ENCODE assay signal across 17 cellular contexts in the genomic region with DNA sequence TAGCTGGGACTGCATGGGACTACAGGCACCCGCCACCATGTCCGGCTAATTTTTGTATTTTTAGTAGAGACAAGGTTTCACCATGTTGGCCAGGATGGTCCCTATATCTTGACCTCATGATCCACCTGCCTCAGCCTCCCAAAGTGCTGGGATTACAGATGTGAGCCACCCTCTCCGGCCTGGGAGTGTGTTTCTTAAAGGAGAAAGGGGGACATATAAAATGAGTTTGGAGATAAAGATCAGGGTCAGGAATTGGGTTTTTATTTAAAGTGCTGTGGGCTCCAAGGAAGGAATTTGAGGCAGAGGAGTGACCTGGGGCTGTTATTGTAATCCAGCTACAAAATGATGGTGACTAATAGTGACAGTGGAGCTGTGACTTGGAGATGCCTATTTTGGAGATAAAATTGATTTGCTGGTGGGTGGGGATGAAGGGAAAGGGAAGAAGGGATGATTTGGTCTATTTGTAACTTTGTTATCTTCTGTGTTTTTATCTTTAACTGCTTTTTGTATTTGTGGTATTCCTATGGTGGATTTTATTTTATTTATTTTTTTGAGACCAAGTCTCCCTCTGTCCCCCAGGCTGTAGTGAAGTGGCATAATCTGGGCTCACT. TPM values are rescaled to one million over a fixed set of nuclear protein-coding genes. Genes with fewer than 3 reads are reported as not detected.
A peak's percentile ranks its signal among the peaks of the same experiment; 100 is the strongest.
DNase-seq lines count a peak whose midpoint lies in the region; ATAC-seq and TF ChIP-seq lines count a peak whose summit lies in the region.
"Had no signal": no experiment of that assay in that cellular context is flagged by ENCODE, and none has a peak within 500 bp of the region (broad histone marks: within the 10 kb centered on the region; RNA-seq: fewer than 3 reads in every experiment).

No MANE protein-coding gene starts in this region.

- no peak overlapping the region for H2AFZ ChIP-seq in SU-DHL-6 (ENCODE audit: low read depth, low read length, severe bottlenecking)
- H2AFZ ChIP-seq in mesenchymal stem cell (ENCODE audit: low read depth, low read length): no peak overlapping the region

- H3K9ac ChIP-seq in SU-DHL-6 (ENCODE audit: low read length) (no peak overlapping the region), mesenchymal stem cell (ENCODE audit: low read length) (no peak overlapping the region)

- no peak overlapping the region for H3K23ac ChIP-seq in mesenchymal stem cell (ENCODE audit: low read length in 2 of 2)

- H3K27ac Mint-ChIP-seq in MCF 10A (ENCODE audit: low read depth, unreplicated experiment) (no peak overlapping the region), endothelial cell (ENCODE audit: unreplicated experiment) (no peak overlapping the region)
- peak overlapping the region; percentile 3 for H3K27ac Mint-ChIP-seq in stimulated activated naive B cell treated with anti-CD40 and anti-IgM and Interleukin-4, amounts not matched to agents 10 μg/mL and 1 μg/mL and 100 μg/mL, for 72 hours
- H3K27ac Mint-ChIP-seq: activated CD8-positive, alpha-beta memory T cell treated with anti-CD3 and anti-CD28 coated beads, Interleukin-2, amount 10 ng/mL, durations not matched to agents 7 days and 5 days had no signal

- no peak overlapping the region for H3K18ac ChIP-seq in mesenchymal stem cell (ENCODE audit: low read depth in 1 of 2, low read length in 2 of 2)

- no peak overlapping the region for H3K27ac ChIP-seq in breast epithelium
- H3K27ac ChIP-seq in SU-DHL-6 (ENCODE audit: low read depth, low read length): no peak overlapping the region
- no peak overlapping the region for H3K27ac ChIP-seq in mesenchymal stem cell (ENCODE audit: low read length, poor library complexity, severe bottlenecking)

- H3K36me3 Mint-ChIP-seq in MCF 10A (ENCODE audit: insufficient read depth, unreplicated experiment): peaks cover 23% of the 10 kb centered on the region
- no peaks in the 10 kb centered on the region for H3K36me3 Mint-ChIP-seq in endothelial cell (ENCODE audit: low read depth, unreplicated experiment)
- peaks cover 16 to 33% of the 10 kb centered on the region in 2 donors for H3K36me3 Mint-ChIP-seq in stimulated activated naive B cell treated with anti-CD40 and anti-IgM and Interleukin-4, amounts not matched to agents 10 μg/mL and 1 μg/mL and 100 μg/mL, for 72 hours

- no peaks in the 10 kb centered on the region for H3K27me3 ChIP-seq in breast epithelium
- no peaks in the 10 kb centered on the region for H3K27me3 ChIP-seq in SU-DHL-6 (ENCODE audit: low read length)
- no peaks in the 10 kb centered on the region for H3K27me3 ChIP-seq in mesenchymal stem cell (ENCODE audit: control insufficient read depth in 1 of 2, insufficient read depth in 1 of 2, low read length in 2 of 2)

- H3K14ac ChIP-seq in mesenchymal stem cell (ENCODE audit: low read length in 2 of 2): no peak overlapping the region

- no peak overlapping the region for H2BK5ac ChIP-seq in mesenchymal stem cell (ENCODE audit: low read depth, low read length, poor library complexity, severe bottlenecking)

- CTCF ChIA-PET in MCF 10A (lab: Yijun Ruan, JAX): interaction anchor here (0.7 to 2.7 kb wide), 5 partner anchors 9 to 1030 kb away, joined by 3 to 14 read pairs (median 3); a partner anchor contains a TSS

- peaks cover 6% of the 10 kb centered on the region; the same call in 1 of the 2 replicates for H4K20me1 ChIP-seq in SU-DHL-6 (ENCODE audit: low read depth, low read length)

- H3K4me2 ChIP-seq in SU-DHL-6 (ENCODE audit: low read depth, low read length, poor library complexity, severe bottlenecking): peak overlapping the region; percentile 15
- no peak overlapping the region for H3K4me2 ChIP-seq in mesenchymal stem cell (ENCODE audit: low read length, poor library complexity, severe bottlenecking)

- no peak for DNase-seq in MCF 10A (ENCODE audit: unreplicated experiment)
- DNase-seq in breast epithelium (ENCODE audit: low spot score in 2 of 2): no peak
- no peak for DNase-seq in endothelial cell (ENCODE audit: low spot score)
- DNase-seq in stimulated activated naive B cell treated with anti-CD40 and anti-IgM and Interleukin-4, amounts not matched to agents 10 μg/mL and 1 μg/mL and 100 μg/mL, for 72 hours: no peak
- DNase-seq in mesenchymal stem cell: no peak
- no peak for DNase-seq in SIG-M5 treated with dmso at 0.1 percent for 504 hours (lab: John Stamatoyannopoulos, UW; ENCODE audit: unreplicated experiment)
- DNase-seq: activated CD8-positive, alpha-beta memory T cell treated with anti-CD3 and anti-CD28 coated beads, Interleukin-2, amount 10 ng/mL, durations not matched to agents 7 days and 5 days; anterior cingulate cortex; foreskin fibroblast; midbrain; NCI-H146; NCI-H510A treated with DMSO at 0.1 percent for 48 hours; RPMI8226; stimulated activated CD4-positive, alpha-beta T cell treated with anti-CD3 and anti-CD28 coated beads, Interleukin-2, amount 100 ng/mL, for 48 hours; T-helper 9 cell had no signal

- 92% methylated on average over 1 of the region's 3 CpGs for WGBS in mesenchymal stem cell

- H3K9me2 ChIP-seq in SU-DHL-6 (replicated peaks; ENCODE audit: insufficient read depth, low read length): no peaks in the 10 kb centered on the region

- H2AK5ac ChIP-seq in mesenchymal stem cell (ENCODE audit: low read length, severe bottlenecking): no peak overlapping the region

- no peaks in the 10 kb centered on the region for H3K36me3 ChIP-seq in breast epithelium
- H3K36me3 ChIP-seq in SU-DHL-6 (ENCODE audit: low read length): no peaks in the 10 kb centered on the region
- peaks cover 0 to 4% of the 10 kb centered on the region in 2 experiments for H3K36me3 ChIP-seq in mesenchymal stem cell (ENCODE audit: control insufficient read depth in 1 of 2, insufficient read depth in 2 of 2, low read depth in 1 of 2, low read length in 2 of 2)

- TF ChIP-seq CTCF in MCF 10A (IDR thresholded peaks at IDR 0.05; ENCODE audit: unreplicated experiment): no peak
- TF ChIP-seq CTCF in breast epithelium (IDR thresholded peaks at IDR 0.05): no peak
- TF ChIP-seq CTCF in SU-DHL-6 (IDR thresholded peaks at IDR 0.05; ENCODE audit: insufficient read depth, low read length, poor library complexity, severe bottlenecking): no peak
- TF ChIP-seq CTCF in endothelial cell (IDR thresholded peaks at IDR 0.05; ENCODE audit: unreplicated experiment): no peak

- H3K4me1 Mint-ChIP-seq in MCF 10A (ENCODE audit: insufficient read depth, unreplicated experiment): peaks cover 42% of the 10 kb centered on the region
- H3K4me1 Mint-ChIP-seq in endothelial cell (ENCODE audit: unreplicated experiment): peaks cover 37% of the 10 kb centered on the region
- peaks cover 36 to 61% of the 10 kb centered on the region in 2 donors for H3K4me1 Mint-ChIP-seq in stimulated activated naive B cell treated with anti-CD40 and anti-IgM and Interleukin-4, amounts not matched to agents 10 μg/mL and 1 μg/mL and 100 μg/mL, for 72 hours

- H3K4me3 ChIP-seq in breast epithelium (no peak overlapping the region), SU-DHL-6 (ENCODE audit: insufficient read depth, low read length, poor library complexity, severe bottlenecking) (no peak overlapping the region), mesenchymal stem cell (ENCODE audit: insufficient read depth in 1 of 2, low read depth in 1 of 2, low read length in 2 of 2) (no peak overlapping the region)

- H2BK12ac ChIP-seq in mesenchymal stem cell (ENCODE audit: low read length in 2 of 2): no peak overlapping the region

- H3K9me3 Mint-ChIP-seq in MCF 10A (ENCODE audit: unreplicated experiment): no peaks in the 10 kb centered on the region
- H3K9me3 Mint-ChIP-seq in endothelial cell (ENCODE audit: unreplicated experiment): no peaks in the 10 kb centered on the region
- no peaks in the 10 kb centered on the region for H3K9me3 Mint-ChIP-seq in stimulated activated naive B cell treated with anti-CD40 and anti-IgM and Interleukin-4, amounts not matched to agents 10 μg/mL and 1 μg/mL and 100 μg/mL, for 72 hours

- no peak overlapping the region for H4K91ac ChIP-seq in mesenchymal stem cell (ENCODE audit: low read length)

- H2BK15ac ChIP-seq in mesenchymal stem cell (ENCODE audit: low read depth, poor library complexity, severe bottlenecking): no peak overlapping the region

- peaks cover 96% of the 10 kb centered on the region for H3K79me2 ChIP-seq in SU-DHL-6 (ENCODE audit: insufficient read depth, low read length)

- no peak for ATAC-seq in stimulated activated naive B cell treated with anti-CD40 and anti-IgM and Interleukin-4, amounts not matched to agents 10 μg/mL and 1 μg/mL and 100 μg/mL, for 72 hours (replicated peaks)
- ATAC-seq in GM18505 (IDR thresholded peaks at IDR 0.05; ENCODE audit: unreplicated experiment): no peak
- ATAC-seq: activated CD8-positive, alpha-beta memory T cell treated with anti-CD3 and anti-CD28 coated beads, Interleukin-2, amount 10 ng/mL, durations not matched to agents 7 days and 5 days had no signal

- peaks cover 15% of the 10 kb centered on the region; the same call in 1 of the 2 replicates for H3F3A ChIP-seq in SU-DHL-6 (ENCODE audit: insufficient read depth)

- no peak for TF ChIP-seq POLR2A in breast epithelium (IDR thresholded peaks at IDR 0.05)
- no peak for TF ChIP-seq POLR2A in GM18505 (IDR thresholded peaks at IDR 0.05; ENCODE audit: borderline replicate concordance, extremely low read depth, insufficient read depth, insufficient read length)

- H2BK120ac ChIP-seq in mesenchymal stem cell (ENCODE audit: low read depth, low read length): no peak overlapping the region

- H3K79me1 ChIP-seq in mesenchymal stem cell (replicated peaks; ENCODE audit: low read length, poor library complexity, severe bottlenecking): no peaks in the 10 kb centered on the region

- intact Hi-C loops in MCF 10A (cut with micrococcal nuclease) (no loop called here), breast epithelium (cut with DNase I; ENCODE audit: low total_unique reads) (no loop called here)

- H3K4me3 Mint-ChIP-seq in MCF 10A (ENCODE audit: unreplicated experiment): peak overlapping the region; percentile 68
- peak overlapping the region; percentile 6 for H3K4me3 Mint-ChIP-seq in endothelial cell (ENCODE audit: unreplicated experiment)
- peak overlapping the region; percentile 10 to 27 for H3K4me3 Mint-ChIP-seq in stimulated activated naive B cell treated with anti-CD40 and anti-IgM and Interleukin-4, amounts not matched to agents 10 μg/mL and 1 μg/mL and 100 μg/mL, for 72 hours

- no peak overlapping the region for H3K4ac ChIP-seq in mesenchymal stem cell (ENCODE audit: low read depth in 1 of 2, low read length in 2 of 2)

- no peaks in the 10 kb centered on the region for H3K9me3 ChIP-seq in breast epithelium
- no peaks in the 10 kb centered on the region for H3K9me3 ChIP-seq in SU-DHL-6 (ENCODE audit: insufficient read depth, low read length)
- H3K9me3 ChIP-seq in mesenchymal stem cell (ENCODE audit: control insufficient read depth, low read length): no peaks in the 10 kb centered on the region

- POLR2A ChIA-PET in MCF 10A (lab: Yijun Ruan, JAX): interaction anchor here (0.6 to 4.3 kb wide), 6 partner anchors 9 to 273 kb away, joined by 3 to 31 read pairs (median 6); no protein-coding TSS in a partner anchor

- no TSS peak for BruUV-seq in MCF 10A (replicated peaks; lab: Mats Ljungman, UMichigan)

- H3K4me1 ChIP-seq in breast epithelium: peaks cover 0 to 14% of the 10 kb centered on the region in 2 donors
- H3K4me1 ChIP-seq in mesenchymal stem cell (ENCODE audit: control insufficient read depth, insufficient read depth, low read depth, low read length): peaks cover 8% of the 10 kb centered on the region

- H4K8ac ChIP-seq in mesenchymal stem cell (ENCODE audit: low read length): no peak overlapping the region

- H3K27me3 Mint-ChIP-seq in MCF 10A (ENCODE audit: insufficient read depth, unreplicated experiment) (no peaks in the 10 kb centered on the region), endothelial cell (ENCODE audit: unreplicated experiment) (peaks cover 5% of the 10 kb centered on the region)
- H3K27me3 Mint-ChIP-seq in stimulated activated naive B cell treated with anti-CD40 and anti-IgM and Interleukin-4, amounts not matched to agents 10 μg/mL and 1 μg/mL and 100 μg/mL, for 72 hours: no peaks in the 10 kb centered on the region
- H3K27me3 Mint-ChIP-seq: activated CD8-positive, alpha-beta memory T cell treated with anti-CD3 and anti-CD28 coated beads, Interleukin-2, amount 10 ng/mL, durations not matched to agents 7 days and 5 days had no signal

RNA-seq across cellular contexts. Expression of a gene that starts 5.0 kb away (rescaled TPM):
- total RNA-seq in MCF 10A (2022): 74.0 and 76.1 TPM in 2 replicates
- total RNA-seq in breast epithelium: 10 to 100 TPM; 36.8 to 46.5 (median 42.3) TPM
- 59.1 TPM for total RNA-seq in endothelial cell (ENCODE audit: unreplicated experiment)
- 25.1 TPM for polyA plus RNA-seq in mesenchymal stem cell (2013, experiment 1 of 2)
- 25.3 TPM for polyA plus RNA-seq in mesenchymal stem cell (2013, experiment 2 of 2)

RNA-seq across cellular contexts. Expression of a gene that starts 44.8 kb away (rescaled TPM):
- total RNA-seq in MCF 10A (2022) (1.1 and 1.3 TPM in 2 replicates), breast epithelium (1 to 10 TPM; 1.6 to 3.3 (median 2.2) TPM), endothelial cell (ENCODE audit: unreplicated experiment) (0.15 TPM)
- polyA plus RNA-seq in mesenchymal stem cell (2013, experiment 1 of 2): 0.18 TPM
- 0.08 TPM for polyA plus RNA-seq in mesenchymal stem cell (2013, experiment 2 of 2)

RNA-seq across cellular contexts. Expression of a gene that starts 59.9 kb away (rescaled TPM):
- total RNA-seq in MCF 10A (2022) (49.2 and 57.3 TPM in 2 replicates), breast epithelium (10 to 100 TPM; 37.6 to 59.0 (median 46.2) TPM), endothelial cell (ENCODE audit: unreplicated experiment) (113 TPM)
- polyA plus RNA-seq in mesenchymal stem cell (2013, experiment 1 of 2): 32.0 TPM
- 29.6 TPM for polyA plus RNA-seq in mesenchymal stem cell (2013, experiment 2 of 2)

Comparison
In these comparisons a context has a peak if more than half of its experiments do, and no peak if none do; other contexts are left out.
1. H3K4me3 Mint-ChIP-seq: peak in every context shown above with its lines; median percentile 68 in MCF 10A; 18 in stimulated activated naive B cell treated with anti-CD40 and anti-IgM and Interleukin-4, amounts not matched to agents 10 μg/mL and 1 μg/mL and 100 μg/mL, for 72 hours; 6 in endothelial cell.